Comparison of ENCODE assay signal across 1 cellular context in the genomic region with DNA sequence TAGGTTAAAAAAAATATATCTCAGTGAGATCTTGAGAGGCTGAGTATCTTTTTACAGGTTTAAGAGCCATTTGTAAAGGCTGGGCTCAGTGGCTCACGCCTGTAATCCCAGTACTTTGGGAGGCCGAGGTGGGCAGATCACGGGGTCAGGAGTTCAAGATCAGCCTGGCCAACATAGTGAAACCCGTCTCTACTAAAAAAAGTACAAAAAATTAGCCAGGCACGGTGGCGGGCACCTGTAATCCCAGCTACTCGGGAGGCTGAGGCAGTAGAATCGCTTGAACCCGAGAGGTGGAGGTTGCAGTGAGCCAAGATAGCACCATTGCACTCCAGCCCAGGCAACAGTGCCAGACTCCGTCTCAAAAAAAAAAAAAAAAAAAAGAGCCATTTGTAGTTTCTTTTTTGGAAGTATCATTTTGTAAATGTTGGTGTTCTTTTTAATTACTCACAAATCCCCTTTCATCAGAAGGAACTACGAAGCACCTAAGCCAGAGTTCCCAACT.
A peak's percentile ranks its signal among the peaks of the same experiment; 100 is the strongest.
TF ChIP-seq lines count a peak whose summit lies in the region.

No MANE protein-coding gene starts in this region.

TF ChIP-seq in GM12878, 131 proteins besides CTCF, POLR2A, EP300 and RAD21:
- TF ChIP-seq, protein P1, sequence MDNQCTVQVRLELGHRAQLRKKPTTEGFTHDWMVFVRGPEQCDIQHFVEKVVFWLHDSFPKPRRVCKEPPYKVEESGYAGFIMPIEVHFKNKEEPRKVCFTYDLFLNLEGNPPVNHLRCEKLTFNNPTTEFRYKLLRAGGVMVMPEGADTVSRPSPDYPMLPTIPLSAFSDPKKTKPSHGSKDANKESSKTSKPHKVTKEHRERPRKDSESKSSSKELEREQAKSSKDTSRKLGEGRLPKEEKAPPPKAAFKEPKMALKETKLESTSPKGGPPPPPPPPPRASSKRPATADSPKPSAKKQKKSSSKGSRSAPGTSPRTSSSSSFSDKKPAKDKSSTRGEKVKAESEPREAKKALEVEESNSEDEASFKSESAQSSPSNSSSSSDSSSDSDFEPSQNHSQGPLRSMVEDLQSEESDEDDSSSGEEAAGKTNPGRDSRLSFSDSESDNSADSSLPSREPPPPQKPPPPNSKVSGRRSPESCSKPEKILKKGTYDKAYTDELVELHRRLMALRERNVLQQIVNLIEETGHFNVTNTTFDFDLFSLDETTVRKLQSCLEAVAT (IDR thresholded peaks at IDR 0.05): peak; percentile 66
- 0 out of 2 replicates have a peak, but pooled peaks have one; percentile 18 for TF ChIP-seq SMAD5 (IDR thresholded peaks at IDR 0.05; ENCODE audit: low read depth)
- peak; percentile 48; the same call in 1 of the 2 replicates for TF ChIP-seq ZNF384 (IDR thresholded peaks at IDR 0.05; ENCODE audit: borderline replicate concordance, low read depth, low read length)
- TF ChIP-seq, protein P2, sequence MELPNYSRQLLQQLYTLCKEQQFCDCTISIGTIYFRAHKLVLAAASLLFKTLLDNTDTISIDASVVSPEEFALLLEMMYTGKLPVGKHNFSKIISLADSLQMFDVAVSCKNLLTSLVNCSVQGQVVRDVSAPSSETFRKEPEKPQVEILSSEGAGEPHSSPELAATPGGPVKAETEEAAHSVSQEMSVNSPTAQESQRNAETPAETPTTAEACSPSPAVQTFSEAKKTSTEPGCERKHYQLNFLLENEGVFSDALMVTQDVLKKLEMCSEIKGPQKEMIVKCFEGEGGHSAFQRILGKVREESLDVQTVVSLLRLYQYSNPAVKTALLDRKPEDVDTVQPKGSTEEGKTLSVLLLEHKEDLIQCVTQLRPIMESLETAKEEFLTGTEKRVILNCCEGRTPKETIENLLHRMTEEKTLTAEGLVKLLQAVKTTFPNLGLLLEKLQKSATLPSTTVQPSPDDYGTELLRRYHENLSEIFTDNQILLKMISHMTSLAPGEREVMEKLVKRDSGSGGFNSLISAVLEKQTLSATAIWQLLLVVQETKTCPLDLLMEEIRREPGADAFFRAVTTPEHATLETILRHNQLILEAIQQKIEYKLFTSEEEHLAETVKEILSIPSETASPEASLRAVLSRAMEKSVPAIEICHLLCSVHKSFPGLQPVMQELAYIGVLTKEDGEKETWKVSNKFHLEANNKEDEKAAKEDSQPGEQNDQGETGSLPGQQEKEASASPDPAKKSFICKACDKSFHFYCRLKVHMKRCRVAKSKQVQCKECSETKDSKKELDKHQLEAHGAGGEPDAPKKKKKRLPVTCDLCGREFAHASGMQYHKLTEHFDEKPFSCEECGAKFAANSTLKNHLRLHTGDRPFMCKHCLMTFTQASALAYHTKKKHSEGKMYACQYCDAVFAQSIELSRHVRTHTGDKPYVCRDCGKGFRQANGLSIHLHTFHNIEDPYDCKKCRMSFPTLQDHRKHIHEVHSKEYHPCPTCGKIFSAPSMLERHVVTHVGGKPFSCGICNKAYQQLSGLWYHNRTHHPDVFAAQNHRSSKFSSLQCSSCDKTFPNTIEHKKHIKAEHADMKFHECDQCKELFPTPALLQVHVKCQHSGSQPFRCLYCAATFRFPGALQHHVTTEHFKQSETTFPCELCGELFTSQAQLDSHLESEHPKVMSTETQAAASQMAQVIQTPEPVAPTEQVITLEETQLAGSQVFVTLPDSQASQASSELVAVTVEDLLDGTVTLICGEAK (IDR thresholded peaks at IDR 0.05; ENCODE audit: borderline replicate concordance): peak; percentile 38; the same call in 1 of the 2 replicates
